Comparison of ENCODE assay signal across 8 cellular contexts in the genomic region with DNA sequence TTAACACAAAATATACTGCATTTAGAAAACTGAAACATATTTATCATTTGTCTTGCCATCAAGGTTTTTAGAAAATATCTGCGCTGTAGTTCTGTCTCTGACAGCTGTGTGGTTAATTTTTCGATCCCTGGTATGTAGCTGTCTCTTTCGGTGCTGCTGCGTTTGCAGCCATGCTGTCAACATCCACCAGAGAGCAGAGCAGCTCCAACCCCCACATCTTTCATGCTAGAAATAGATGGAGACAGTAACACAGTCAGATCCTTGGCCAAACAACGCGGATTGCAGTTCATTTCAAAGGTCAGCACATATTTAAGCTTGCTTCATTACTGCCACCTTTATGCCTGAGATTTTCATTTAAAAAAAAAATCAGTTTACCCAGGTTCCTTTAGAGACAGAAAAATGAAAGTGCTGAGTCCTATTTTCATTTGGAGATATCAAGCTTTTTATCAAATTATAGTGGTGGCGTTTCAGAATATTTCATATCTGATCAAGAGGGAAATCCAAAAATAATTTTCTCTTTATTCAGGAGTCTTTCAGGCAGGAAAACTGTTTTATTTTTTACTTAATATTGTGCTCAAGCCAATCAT.
DNase-seq lines count a peak whose midpoint lies in the region; ATAC-seq, FAIRE-seq and TF ChIP-seq lines count a peak whose summit lies in the region.

No MANE protein-coding gene starts in this region.

- no peak overlapping the region for H3K4me2 ChIP-seq in GM12878 (ENCODE audit: control insufficient read depth, insufficient read depth)

- ATAC-seq in GM19467 (IDR thresholded peaks at IDR 0.05; ENCODE audit: unreplicated experiment) = peak; percentile 51
- no peak for ATAC-seq in GM12878
- ATAC-seq in GM21367 (IDR thresholded peaks at IDR 0.05; ENCODE audit: unreplicated experiment) = no peak
- ATAC-seq in lower lobe of right lung = no peak

- POLR2A ChIA-PET in GM12878 (lab: Charles Lee) = no interaction called here

- SMC1A ChIA-PET in GM12878 (lab: Charles Lee; ENCODE audit: uncharacterized antibody, unreplicated experiment) = interaction anchor here (1.4 kb wide), 1 partner anchor 10 kb away, joined by 4 read pairs; no protein-coding TSS in a partner anchor

- in situ Hi-C loops in GM12878 (cut with MboI) = no loop called here

- no TSS peak for BruUV-seq in GM12878 (replicated peaks; lab: Mats Ljungman, UMichigan)

- CTCF ChIA-PET in GM12878 (lab: Yijun Ruan, JAX) = interaction anchor here (0.9 to 2.1 kb wide), 4 partner anchors 14 to 1679 kb away, joined by 3 to 4 read pairs (median 4); no protein-coding TSS in a partner anchor

- H3K9ac ChIP-seq in GM12878 (ENCODE audit: control insufficient read depth, insufficient read depth, low read length) = no peak overlapping the region

- TF ChIP-seq CTCF in AG09309 (IDR thresholded peaks at IDR 0.05; ENCODE audit: control insufficient read depth, insufficient read depth, low read depth, low read length, missing control alignments) (peak; percentile 50), GM12878 (IDR thresholded peaks at IDR 0.05 in 2 of 3, conservative IDR thresholded peaks at IDR 0.05 in 1 of 3; ENCODE audit: control insufficient read depth in 2 of 3, extremely low read depth in 1 of 3, insufficient read depth in 1 of 3, low read depth in 3 of 3, low read length in 3 of 3) (no peak), sigmoid colon (IDR thresholded peaks at IDR 0.05) (peak in 2 of 4 experiments; percentile 18 to 38), lower lobe of right lung (IDR thresholded peaks at IDR 0.05) (no peak)

- no peaks in the 10 kb centered on the region for H4K20me1 ChIP-seq in GM12878 (ENCODE audit: control insufficient read depth, insufficient read depth)

- intact Hi-C loops in GM12878 (cut with micrococcal nuclease; ENCODE audit: unreplicated experiment) (no loop called here), sigmoid colon (cut with DNase I) (no loop called here), lower lobe of right lung (cut with DNase I) (no loop called here)

- H3K27ac ChIP-seq in GM12878 (ENCODE audit: control insufficient read depth, insufficient read depth) (no peak overlapping the region), sigmoid colon (no peak overlapping the region), lower lobe of right lung (no peak overlapping the region)

- H3K36me3 ChIP-seq in GM12878 (ENCODE audit: control insufficient read depth in 2 of 2, insufficient read depth in 2 of 2, low read length in 1 of 2) (no peaks in the 10 kb centered on the region), sigmoid colon (no peaks in the 10 kb centered on the region), lower lobe of right lung (no peaks in the 10 kb centered on the region)

- FAIRE-seq in GM12878 (lab: Jason Lieb, UNC) = no peak

- no peak overlapping the region for H2AFZ ChIP-seq in GM12878 (ENCODE audit: control insufficient read depth, low read depth, low read length)

- TF ChIP-seq EP300 in GM12878 (IDR thresholded peaks at IDR 0.05; ENCODE audit: borderline replicate concordance in 1 of 2, control insufficient read depth in 1 of 2, low read depth in 2 of 2, low read length in 2 of 2) = no peak
- TF ChIP-seq EP300 in sigmoid colon (IDR thresholded peaks at IDR 0.05) = no peak

- DNase-seq in AG09309 (ENCODE audit: low read depth) (no peak), NCI-H2081 treated with DMSO at 0.1 percent for 48 hours (lab: John Stamatoyannopoulos, UW) (peak; percentile 57), GM12878 (ENCODE audit: low read depth, low spot score) (no peak), medulla oblongata (ENCODE audit: extremely low spot score) (peak; percentile 91), sigmoid colon (no peak), lower lobe of right lung (no peak)

- no peak overlapping the region for H3K4me3 ChIP-seq in AG09309 (ENCODE audit: control insufficient read depth, low read depth, low read length)
- no peak overlapping the region for H3K4me3 ChIP-seq in GM12878
- H3K4me3 ChIP-seq in sigmoid colon = no peak overlapping the region
- no peak overlapping the region for H3K4me3 ChIP-seq in lower lobe of right lung

- H3K4me1 ChIP-seq in GM12878 (ENCODE audit: control insufficient read depth, insufficient read depth, low read length) = no peaks in the 10 kb centered on the region
- peaks cover 0 to 4% (median 2%) of the 10 kb centered on the region in 4 donors for H3K4me1 ChIP-seq in sigmoid colon
- H3K4me1 ChIP-seq in lower lobe of right lung = no peaks in the 10 kb centered on the region

- peak; percentile 17; the same call in 1 of the 2 replicates for TF ChIP-seq RAD21 in GM12878 (IDR thresholded peaks at IDR 0.05; ENCODE audit: insufficient read depth, low read depth, low read length)

- TF ChIP-seq POLR2A in GM12878 (IDR thresholded peaks at IDR 0.05; ENCODE audit: low read depth, low read length) (no peak), sigmoid colon (IDR thresholded peaks at IDR 0.05) (no peak)

- RAD21 ChIA-PET in GM12878 (lab: Charles Lee; ENCODE audit: unreplicated experiment) = no interaction called here

- H3K9me3 ChIP-seq in GM12878 (replicated peaks; ENCODE audit: control insufficient read depth, insufficient read depth, low read length) (no peaks in the 10 kb centered on the region), sigmoid colon (no peaks in the 10 kb centered on the region), lower lobe of right lung (no peaks in the 10 kb centered on the region)

- WGBS in GM12878 (ENCODE audit: insufficient coverage, insufficient replicate concordance, low lambda C conversion rate, missing lambda C conversion rate) = 45% methylated on average over 7 of the region's 7 CpGs
- 20 to 33% methylated on average over 7 of the region's 7 CpGs for WGBS in sigmoid colon, 2 donors

- no peaks in the 10 kb centered on the region for H3K79me2 ChIP-seq in GM12878 (ENCODE audit: control insufficient read depth, insufficient read depth, low read length)

- H3K27me3 ChIP-seq in GM12878 (replicated peaks in 1 of 2; ENCODE audit: control insufficient read depth in 2 of 2, insufficient read depth in 2 of 2, low read length in 1 of 2) = no peaks in the 10 kb centered on the region
- H3K27me3 ChIP-seq in sigmoid colon = no peaks in the 10 kb centered on the region
- no peaks in the 10 kb centered on the region for H3K27me3 ChIP-seq in lower lobe of right lung (ENCODE audit: low read depth)

TF ChIP-seq in GM12878, 131 proteins besides CTCF, POLR2A, EP300 and RAD21:
- TF ChIP-seq CHD1 (IDR thresholded peaks at IDR 0.05; ENCODE audit: low read depth, low read length) = no peak
- TF ChIP-seq NFIC (IDR thresholded peaks at IDR 0.05; ENCODE audit: low read depth, low read length) = no peak
- no peak for TF ChIP-seq ASH2L (IDR thresholded peaks at IDR 0.05; ENCODE audit: borderline replicate concordance, low read depth)
- no peak for TF ChIP-seq CEBPB (IDR thresholded peaks at IDR 0.05; ENCODE audit: borderline replicate concordance in 1 of 2, low read depth in 2 of 2, low read length in 2 of 2)
- TF ChIP-seq MYC (IDR thresholded peaks at IDR 0.05; ENCODE audit: insufficient read depth, insufficient read length, insufficient replicate concordance, low read length, severe bottlenecking) = no peak
- TF ChIP-seq TCF12 (IDR thresholded peaks at IDR 0.05; ENCODE audit: low read depth, low read length) = no peak
- TF ChIP-seq ESRRA (IDR thresholded peaks at IDR 0.05; ENCODE audit: low read length) = no peak
- TF ChIP-seq SMC3 (IDR thresholded peaks at IDR 0.05; ENCODE audit: borderline replicate concordance, low read length) = no peak
- no peak for TF ChIP-seq RBBP5 (conservative IDR thresholded peaks at IDR 0.05)

Comparison
In these comparisons a context has a peak if more than half of its experiments do, and no peak if none do; other contexts are left out.
1. DNase-seq: peak in NCI-H2081 treated with DMSO at 0.1 percent for 48 hours (single experiment) and medulla oblongata (single experiment); none in AG09309 (single experiment), GM12878 (single experiment), sigmoid colon (single experiment) and lower lobe of right lung (single experiment).